ENCODE assay signal across 19 cellular contexts in genomic region chr3:184836090-184836785, GRCh38.
"Had no signal": no experiment of that assay in that cellular context is flagged by ENCODE, and none has a peak within 500 bp of the region (broad histone marks: within the 10 kb centered on the region; RNA-seq: fewer than 3 reads in every experiment).

No MANE protein-coding gene starts in this region.

- H3K4me1 Mint-ChIP-seq: activated B cell treated with CpG ODN at 0.5 μM for 24 hours; activated CD8-positive, alpha-beta memory T cell treated with anti-CD3 and anti-CD28 coated beads, Interleukin-2, amount 10 ng/mL, durations not matched to agents 7 days and 5 days; activated naive CD4-positive, alpha-beta T cell treated with anti-CD3 and anti-CD28 coated beads, Interleukin-2, amount 10 ng/mL, durations not matched to agents 7 days and 5 days had no signal

- H3K27ac Mint-ChIP-seq: activated B cell treated with CpG ODN at 0.5 μM for 24 hours; activated CD4-positive, alpha-beta T cell treated with anti-CD3 and anti-CD28 coated beads, Interleukin-2, amount 10 ng/mL, durations not matched to agents 24 days and 14 days; activated CD8-positive, alpha-beta memory T cell treated with anti-CD3 and anti-CD28 coated beads, Interleukin-2, amount 10 ng/mL, durations not matched to agents 7 days and 5 days; activated naive CD4-positive, alpha-beta T cell treated with anti-CD3 and anti-CD28 coated beads, Interleukin-2, amount 10 ng/mL, durations not matched to agents 7 days and 5 days; activated naive CD8-positive, alpha-beta T cell treated with anti-CD3 and anti-CD28 coated beads for 36 hours; activated T-helper 2 cell treated with anti-CD3 and anti-CD28 coated beads, Interferon-gamma antibody, Interleukin-2, Interleukin-4, amounts not matched to agents 10 μg/mL and 5 μg/mL and 100 μg/mL, durations not matched to agents 14 hours and 24 hours and 36 hours had no signal

- ATAC-seq: activated CD8-positive, alpha-beta memory T cell treated with anti-CD3 and anti-CD28 coated beads, Interleukin-2, amount 10 ng/mL, durations not matched to agents 7 days and 5 days had no signal

- DNase-seq: activated B cell treated with CpG ODN at 0.5 μM for 24 hours; activated CD4-positive, alpha-beta T cell treated with anti-CD3 and anti-CD28 coated beads for 1 hour; activated CD4-positive, alpha-beta T cell treated with anti-CD3 and anti-CD28 coated beads, Interleukin-2, amount 10 ng/mL, durations not matched to agents 24 days and 14 days; activated CD4-positive, alpha-beta T cell treated with anti-CD3 and anti-CD28 coated beads, Interleukin-2, amount 50 U/mL, for 48 hours; activated CD8-positive, alpha-beta memory T cell treated with anti-CD3 and anti-CD28 coated beads, Interleukin-2, amount 10 ng/mL, durations not matched to agents 7 days and 5 days; activated gamma-delta T cell treated with Interleukin-2 at 50 U/mL for 16 hours; activated naive CD4-positive, alpha-beta T cell treated with anti-CD3 and anti-CD28 coated beads, Interleukin-2, amount 10 ng/mL, durations not matched to agents 7 days and 5 days; activated naive CD8-positive, alpha-beta T cell treated with anti-CD3 and anti-CD28 coated beads for 36 hours; activated T-cell treated with anti-CD3 and anti-CD28 coated beads, Interleukin-2, amount 50 U/mL, for 48 hours; anterior cingulate cortex; cerebellar nuclear complex; KBM-7; NCI-H1092; NCI-H1417; NCI-H1930; NCI-H524; SHP77 treated with DMSO at 0.1 percent for 48 hours; T-helper 1 cell had no signal

- H3K9me3 Mint-ChIP-seq: activated CD4-positive, alpha-beta T cell treated with anti-CD3 and anti-CD28 coated beads, Interleukin-2, amount 10 ng/mL, durations not matched to agents 24 days and 14 days; activated naive CD4-positive, alpha-beta T cell treated with anti-CD3 and anti-CD28 coated beads, Interleukin-2, amount 10 ng/mL, durations not matched to agents 7 days and 5 days; activated naive CD8-positive, alpha-beta T cell treated with anti-CD3 and anti-CD28 coated beads for 36 hours; activated T-helper 2 cell treated with anti-CD3 and anti-CD28 coated beads, Interferon-gamma antibody, Interleukin-2, Interleukin-4, amounts not matched to agents 10 μg/mL and 5 μg/mL and 100 μg/mL, durations not matched to agents 14 hours and 24 hours and 36 hours had no signal

- H3K27me3 Mint-ChIP-seq: activated B cell treated with CpG ODN at 0.5 μM for 24 hours; activated CD4-positive, alpha-beta T cell treated with anti-CD3 and anti-CD28 coated beads, Interleukin-2, amount 10 ng/mL, durations not matched to agents 24 days and 14 days; activated CD8-positive, alpha-beta memory T cell treated with anti-CD3 and anti-CD28 coated beads, Interleukin-2, amount 10 ng/mL, durations not matched to agents 7 days and 5 days; activated naive CD4-positive, alpha-beta T cell treated with anti-CD3 and anti-CD28 coated beads, Interleukin-2, amount 10 ng/mL, durations not matched to agents 7 days and 5 days; activated naive CD8-positive, alpha-beta T cell treated with anti-CD3 and anti-CD28 coated beads for 36 hours had no signal

- H3K4me3 Mint-ChIP-seq: activated B cell treated with CpG ODN at 0.5 μM for 24 hours; activated CD4-positive, alpha-beta T cell treated with anti-CD3 and anti-CD28 coated beads, Interleukin-2, amount 10 ng/mL, durations not matched to agents 24 days and 14 days; activated CD8-positive, alpha-beta memory T cell treated with anti-CD3 and anti-CD28 coated beads, Interleukin-2, amount 10 ng/mL, durations not matched to agents 7 days and 5 days; activated naive CD4-positive, alpha-beta T cell treated with anti-CD3 and anti-CD28 coated beads, Interleukin-2, amount 10 ng/mL, durations not matched to agents 7 days and 5 days; activated naive CD8-positive, alpha-beta T cell treated with anti-CD3 and anti-CD28 coated beads for 36 hours had no signal
